Comparison of ENCODE assay signal across 20 cellular contexts in the genomic region with DNA sequence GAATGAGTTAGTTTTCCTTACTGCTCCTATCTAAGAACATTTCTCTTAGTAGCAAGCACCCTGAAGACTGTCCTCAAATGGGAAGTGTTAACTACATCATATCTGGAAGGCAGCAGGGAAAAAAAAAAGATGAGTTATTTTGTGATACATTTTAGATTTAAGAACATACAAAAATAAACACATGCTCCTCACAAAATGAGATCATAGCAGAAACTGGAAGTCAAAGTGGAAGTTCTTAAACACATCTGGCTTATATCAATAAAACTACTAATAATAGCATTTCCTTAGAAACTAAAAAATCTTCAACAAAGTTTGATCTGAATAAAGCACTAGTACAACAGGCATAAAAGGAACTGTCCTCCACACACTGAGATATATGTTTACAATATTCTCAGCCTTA.
"Had no signal": no experiment of that assay in that cellular context is flagged by ENCODE, and none has a peak within 500 bp of the region (broad histone marks: within the 10 kb centered on the region; RNA-seq: fewer than 3 reads in every experiment).

No MANE protein-coding gene starts in this region.

- H3K4me1 ChIP-seq: colonic mucosa, parathyroid adenoma had no signal

- H3K9me3 Mint-ChIP-seq: activated naive CD8-positive, alpha-beta T cell treated with anti-CD3 and anti-CD28 coated beads, Interleukin-2, amount 10 ng/mL, durations not matched to agents 7 days and 5 days; endodermal cell; stimulated activated naive B cell treated with anti-CD40 and anti-IgM and Interleukin-4, amounts not matched to agents 10 μg/mL and 1 μg/mL and 100 μg/mL, for 72 hours had no signal

- H3K79me2 ChIP-seq: parathyroid adenoma had no signal

- H3K4me3 Mint-ChIP-seq: activated naive CD8-positive, alpha-beta T cell treated with anti-CD3 and anti-CD28 coated beads, Interleukin-2, amount 10 ng/mL, durations not matched to agents 7 days and 5 days; endodermal cell; mesothelial cell of epicardium; natural killer cell treated with Interleukin-12 subunit alpha and Interleukin-12 subunit beta and Interleukin-15 and Interleukin-18, amount 100 ng/mL, for 72 hours; stimulated activated naive B cell treated with anti-CD40 and anti-IgM and Interleukin-4, amounts not matched to agents 10 μg/mL and 1 μg/mL and 100 μg/mL, for 72 hours had no signal

- H3K4me1 Mint-ChIP-seq: activated naive CD8-positive, alpha-beta T cell treated with anti-CD3 and anti-CD28 coated beads, Interleukin-2, amount 10 ng/mL, durations not matched to agents 7 days and 5 days; endodermal cell; mesothelial cell of epicardium; stimulated activated naive B cell treated with anti-CD40 and anti-IgM and Interleukin-4, amounts not matched to agents 10 μg/mL and 1 μg/mL and 100 μg/mL, for 72 hours had no signal

- H3K4me3 ChIP-seq: colonic mucosa, lung, thoracic aorta, upper lobe of left lung had no signal

- H3K27ac Mint-ChIP-seq: activated naive CD8-positive, alpha-beta T cell treated with anti-CD3 and anti-CD28 coated beads, Interleukin-2, amount 10 ng/mL, durations not matched to agents 7 days and 5 days; endodermal cell; mesothelial cell of epicardium; natural killer cell treated with Interleukin-12 subunit alpha and Interleukin-12 subunit beta and Interleukin-15 and Interleukin-18, amount 100 ng/mL, for 72 hours; stimulated activated naive B cell treated with anti-CD40 and anti-IgM and Interleukin-4, amounts not matched to agents 10 μg/mL and 1 μg/mL and 100 μg/mL, for 72 hours had no signal

- H2AFZ ChIP-seq: parathyroid adenoma had no signal

- H3K27ac ChIP-seq: brain microvascular endothelial cell, colonic mucosa, neutrophil, parathyroid adenoma, thoracic aorta, upper lobe of left lung had no signal

- H3K9ac ChIP-seq: parathyroid adenoma had no signal

- H3K36me3 Mint-ChIP-seq: activated naive CD8-positive, alpha-beta T cell treated with anti-CD3 and anti-CD28 coated beads, Interleukin-2, amount 10 ng/mL, durations not matched to agents 7 days and 5 days; mesothelial cell of epicardium; natural killer cell treated with Interleukin-12 subunit alpha and Interleukin-12 subunit beta and Interleukin-15 and Interleukin-18, amount 100 ng/mL, for 72 hours; stimulated activated naive B cell treated with anti-CD40 and anti-IgM and Interleukin-4, amounts not matched to agents 10 μg/mL and 1 μg/mL and 100 μg/mL, for 72 hours had no signal

- DNase-seq: activated CD4-positive, alpha-beta T cell treated with anti-CD3 and anti-CD28 coated beads, Interleukin-2, amount 50 U/mL, for 48 hours; activated naive CD4-positive, alpha-beta T cell; activated naive CD8-positive, alpha-beta T cell treated with anti-CD3 and anti-CD28 coated beads, Interleukin-2, amount 10 ng/mL, durations not matched to agents 7 days and 5 days; brain microvascular endothelial cell; central memory CD4-positive, alpha-beta T cell; colonic mucosa; endodermal cell; hippocampal formation; islet precursor cell; left colon; stimulated activated naive B cell treated with anti-CD40 and anti-IgM and Interleukin-4, amounts not matched to agents 10 μg/mL and 1 μg/mL and 100 μg/mL, for 72 hours; SW 1271; T-helper 2 cell; upper lobe of left lung had no signal

- H3K27me3 Mint-ChIP-seq: activated naive CD8-positive, alpha-beta T cell treated with anti-CD3 and anti-CD28 coated beads, Interleukin-2, amount 10 ng/mL, durations not matched to agents 7 days and 5 days; natural killer cell treated with Interleukin-12 subunit alpha and Interleukin-12 subunit beta and Interleukin-15 and Interleukin-18, amount 100 ng/mL, for 72 hours; stimulated activated naive B cell treated with anti-CD40 and anti-IgM and Interleukin-4, amounts not matched to agents 10 μg/mL and 1 μg/mL and 100 μg/mL, for 72 hours had no signal

- H3K9me3 ChIP-seq: colonic mucosa, neutrophil, thoracic aorta, upper lobe of left lung had no signal

- H3K27me3 ChIP-seq: brain microvascular endothelial cell, colonic mucosa, neutrophil, upper lobe of left lung had no signal

- H3K36me3 ChIP-seq: brain microvascular endothelial cell, colonic mucosa, neutrophil, thoracic aorta, upper lobe of left lung had no signal
